In the genomic region with DNA sequence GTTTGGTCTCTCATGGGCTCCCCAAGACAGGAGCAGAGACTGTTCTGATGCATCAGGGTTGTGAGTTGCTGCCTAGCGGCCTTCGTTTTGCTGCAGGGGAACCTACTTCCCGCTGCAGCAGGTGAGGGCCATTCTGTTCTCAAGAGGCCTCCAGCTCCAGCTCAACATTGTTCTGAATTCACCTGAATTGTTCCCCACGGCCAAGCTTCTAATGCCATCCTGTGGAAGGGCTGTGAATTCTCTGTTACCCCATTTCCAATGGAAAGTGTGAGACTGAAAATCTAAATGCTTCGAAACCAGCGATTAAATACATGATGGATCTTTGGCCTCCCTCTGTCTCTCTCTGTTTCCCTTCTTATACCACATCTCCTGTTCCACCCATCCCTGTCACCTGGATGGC, we compare ENCODE assay signal across 1 cellular context.
TF ChIP-seq lines count a peak whose summit lies in the region.

No MANE protein-coding gene starts in this region.

TF ChIP-seq in IMR-90, 13 proteins besides CTCF, POLR2A, EP300 and RAD21:
- TF ChIP-seq NFE2L2 (IDR thresholded peaks at IDR 0.05; ENCODE audit: low read depth, low read length): no peak
- TF ChIP-seq RCOR1 (IDR thresholded peaks at IDR 0.05; ENCODE audit: insufficient replicate concordance, low read length): no peak
- no peak for TF ChIP-seq SMC3 (IDR thresholded peaks at IDR 0.05; ENCODE audit: low read depth, low read length)
- TF ChIP-seq MXI1 (IDR thresholded peaks at IDR 0.05; ENCODE audit: borderline replicate concordance, low read depth, low read length): no peak
- no peak for TF ChIP-seq FOS (IDR thresholded peaks at IDR 0.05; ENCODE audit: low read depth, low read length)
- TF ChIP-seq, protein P1, sequence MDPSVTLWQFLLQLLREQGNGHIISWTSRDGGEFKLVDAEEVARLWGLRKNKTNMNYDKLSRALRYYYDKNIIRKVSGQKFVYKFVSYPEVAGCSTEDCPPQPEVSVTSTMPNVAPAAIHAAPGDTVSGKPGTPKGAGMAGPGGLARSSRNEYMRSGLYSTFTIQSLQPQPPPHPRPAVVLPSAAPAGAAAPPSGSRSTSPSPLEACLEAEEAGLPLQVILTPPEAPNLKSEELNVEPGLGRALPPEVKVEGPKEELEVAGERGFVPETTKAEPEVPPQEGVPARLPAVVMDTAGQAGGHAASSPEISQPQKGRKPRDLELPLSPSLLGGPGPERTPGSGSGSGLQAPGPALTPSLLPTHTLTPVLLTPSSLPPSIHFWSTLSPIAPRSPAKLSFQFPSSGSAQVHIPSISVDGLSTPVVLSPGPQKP (IDR thresholded peaks at IDR 0.05; ENCODE audit: borderline replicate concordance, low read depth, low read length): no peak
- TF ChIP-seq CEBPB (IDR thresholded peaks at IDR 0.05; ENCODE audit: low read depth, low read length): no peak
- no peak for TF ChIP-seq CHD1 (IDR thresholded peaks at IDR 0.05; ENCODE audit: low read depth, low read length)
- no peak for TF ChIP-seq BHLHE40 (IDR thresholded peaks at IDR 0.05; ENCODE audit: low read depth, low read length)
- TF ChIP-seq MAFK (IDR thresholded peaks at IDR 0.05; ENCODE audit: low read depth, low read length): no peak
- TF ChIP-seq, protein P2, sequence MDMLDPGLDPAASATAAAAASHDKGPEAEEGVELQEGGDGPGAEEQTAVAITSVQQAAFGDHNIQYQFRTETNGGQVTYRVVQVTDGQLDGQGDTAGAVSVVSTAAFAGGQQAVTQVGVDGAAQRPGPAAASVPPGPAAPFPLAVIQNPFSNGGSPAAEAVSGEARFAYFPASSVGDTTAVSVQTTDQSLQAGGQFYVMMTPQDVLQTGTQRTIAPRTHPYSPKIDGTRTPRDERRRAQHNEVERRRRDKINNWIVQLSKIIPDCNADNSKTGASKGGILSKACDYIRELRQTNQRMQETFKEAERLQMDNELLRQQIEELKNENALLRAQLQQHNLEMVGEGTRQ (IDR thresholded peaks at IDR 0.05; ENCODE audit: low read depth, low read length): no peak
- no peak for TF ChIP-seq MAZ (IDR thresholded peaks at IDR 0.05; ENCODE audit: borderline replicate concordance, low read depth, low read length)
- TF ChIP-seq RFX5 (IDR thresholded peaks at IDR 0.05; ENCODE audit: low read depth, low read length): no peak
TF ChIP-seq in IMR-90: peak in this region for 0.
